21 cellular contexts compared by ENCODE assay signal in genomic region chr2:235017441-235017840, GRCh38.
"Had no signal": no experiment of that assay in that cellular context is flagged by ENCODE, and none has a peak within 500 bp of the region (broad histone marks: within the 10 kb centered on the region; RNA-seq: fewer than 3 reads in every experiment).

No MANE protein-coding gene starts in this region.

- H3K27ac Mint-ChIP-seq: activated CD4-positive, alpha-beta T cell treated with anti-CD3 and anti-CD28 coated beads, Interleukin-2, amount 10 ng/mL, durations not matched to agents 24 days and 14 days; activated CD8-positive, alpha-beta T cell treated with anti-CD3 and anti-CD28 coated beads for 36 hours; activated naive CD4-positive, alpha-beta T cell treated with anti-CD3 and anti-CD28 coated beads for 36 hours; activated T-cell treated with anti-CD3 and anti-CD28 coated beads, Interleukin-2, amount 50 U/mL, for 24 hours had no signal

- ATAC-seq: activated CD8-positive, alpha-beta T cell treated with anti-CD3 and anti-CD28 coated beads for 36 hours; body of pancreas; left lung had no signal

- H3K9me3 Mint-ChIP-seq: activated CD4-positive, alpha-beta T cell treated with anti-CD3 and anti-CD28 coated beads, Interleukin-2, amount 10 ng/mL, durations not matched to agents 24 days and 14 days had no signal

- DNase-seq: activated CD4-positive, alpha-beta T cell treated with anti-CD3 and anti-CD28 coated beads, Interleukin-2, amount 10 ng/mL, durations not matched to agents 24 days and 14 days; activated CD4-positive, CD25-positive, alpha-beta regulatory T cell; activated CD8-positive, alpha-beta T cell treated with anti-CD3 and anti-CD28 coated beads for 36 hours; activated naive CD4-positive, alpha-beta T cell treated with anti-CD3 and anti-CD28 coated beads for 36 hours; activated T-cell treated with anti-CD3 and anti-CD28 coated beads, Interleukin-2, amount 50 U/mL, for 24 hours; body of pancreas; colonic mucosa; foreskin melanocyte; glutamatergic neuron; left lung; mammary epithelial cell; nephron progenitor cell; nucleus accumbens; retina; stimulated activated CD4-positive, alpha-beta T cell treated with anti-CD3 and anti-CD28 coated beads, Interleukin-12 subunit alpha, Interleukin-12 subunit beta, amount 100 ng/mL, for 4 hours; stimulated activated CD4-positive, alpha-beta T cell treated with anti-CD3 and anti-CD28 coated beads, Interleukin-1b, Interleukin-23, amount 100 ng/mL, for 48 hours; stimulated activated CD8-positive, alpha-beta memory T cell treated with anti-CD3 and anti-CD28 coated beads, Interleukin-4, amount 100 ng/mL, for 48 hours; stimulated activated naive CD4-positive, alpha-beta T cell treated with Interleukin-2 at 50 U/mL for 16 hours; substantia nigra; tibial artery had no signal

- H3K4me1 ChIP-seq: colonic mucosa, left lung had no signal

- H3K36me3 ChIP-seq: colonic mucosa, left lung, tibial artery had no signal

- H3K4me1 Mint-ChIP-seq: activated CD4-positive, alpha-beta T cell treated with anti-CD3 and anti-CD28 coated beads, Interleukin-2, amount 10 ng/mL, durations not matched to agents 24 days and 14 days; central memory CD8-positive, alpha-beta T cell had no signal

- H3K27me3 Mint-ChIP-seq: activated CD4-positive, alpha-beta T cell treated with anti-CD3 and anti-CD28 coated beads, Interleukin-2, amount 10 ng/mL, durations not matched to agents 24 days and 14 days; activated CD8-positive, alpha-beta T cell treated with anti-CD3 and anti-CD28 coated beads for 36 hours had no signal

- H3K27ac ChIP-seq: colonic mucosa, left lung, tibial artery had no signal

- H3K27me3 ChIP-seq: body of pancreas, colonic mucosa, left lung, tibial artery had no signal

- H3K4me3 Mint-ChIP-seq: activated CD4-positive, alpha-beta T cell treated with anti-CD3 and anti-CD28 coated beads, Interleukin-2, amount 10 ng/mL, durations not matched to agents 24 days and 14 days; activated CD8-positive, alpha-beta T cell treated with anti-CD3 and anti-CD28 coated beads for 36 hours; activated naive CD4-positive, alpha-beta T cell treated with anti-CD3 and anti-CD28 coated beads for 36 hours; activated T-cell treated with anti-CD3 and anti-CD28 coated beads, Interleukin-2, amount 50 U/mL, for 24 hours; central memory CD8-positive, alpha-beta T cell; nephron progenitor cell had no signal

- H3K9me3 ChIP-seq: body of pancreas, colonic mucosa had no signal

- H3K4me3 ChIP-seq: body of pancreas, colonic mucosa, left lung, tibial artery had no signal
